ENCODE assay signal across 8 cellular contexts in the genomic region with DNA sequence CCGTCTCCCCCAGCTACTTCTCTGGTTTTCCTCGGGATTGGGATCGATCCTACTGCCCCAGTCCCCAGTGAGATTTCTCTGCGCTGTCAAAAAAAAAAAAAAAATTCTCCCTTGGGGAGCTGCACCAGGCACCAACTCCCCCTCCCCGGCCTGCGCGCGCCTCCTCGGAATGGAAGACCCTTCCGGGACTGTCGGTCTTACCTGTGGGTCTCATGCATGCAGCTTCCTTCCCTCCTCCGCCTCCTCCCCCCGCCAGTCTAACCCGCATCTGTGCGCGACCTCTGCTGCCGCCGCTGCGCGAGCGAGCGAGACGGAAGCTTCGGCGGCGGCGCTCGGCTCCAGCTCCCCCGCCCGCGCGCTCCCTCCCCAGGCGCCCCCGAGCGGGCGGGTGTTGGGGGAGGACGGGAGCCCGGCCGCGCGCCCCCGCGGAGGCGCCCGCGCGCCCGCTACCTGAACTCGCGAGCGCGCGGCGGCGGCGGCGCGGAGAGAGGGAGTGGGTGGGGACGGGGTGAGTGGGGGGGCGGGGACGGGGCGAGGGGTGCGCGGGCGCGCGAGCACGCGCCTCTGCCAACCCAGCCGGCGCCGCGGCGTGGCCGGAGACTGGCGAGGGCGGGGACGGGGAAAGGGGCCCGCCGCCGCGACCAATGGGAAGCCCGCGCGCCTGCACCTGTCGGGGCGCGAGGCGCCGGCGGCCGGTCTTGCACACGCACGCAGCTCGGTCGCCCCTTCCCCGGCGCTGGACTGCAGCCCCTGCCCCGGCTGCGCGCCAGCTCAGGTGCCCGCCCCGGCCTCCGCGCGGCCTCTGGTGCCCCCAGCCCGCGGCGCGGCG. TPM values are rescaled to one million over a fixed set of nuclear protein-coding genes. Genes with fewer than 3 reads are reported as not detected.
DNase-seq lines count a peak whose midpoint lies in the region; ATAC-seq, FAIRE-seq and TF ChIP-seq lines count a peak whose summit lies in the region.

A gene with protein sequence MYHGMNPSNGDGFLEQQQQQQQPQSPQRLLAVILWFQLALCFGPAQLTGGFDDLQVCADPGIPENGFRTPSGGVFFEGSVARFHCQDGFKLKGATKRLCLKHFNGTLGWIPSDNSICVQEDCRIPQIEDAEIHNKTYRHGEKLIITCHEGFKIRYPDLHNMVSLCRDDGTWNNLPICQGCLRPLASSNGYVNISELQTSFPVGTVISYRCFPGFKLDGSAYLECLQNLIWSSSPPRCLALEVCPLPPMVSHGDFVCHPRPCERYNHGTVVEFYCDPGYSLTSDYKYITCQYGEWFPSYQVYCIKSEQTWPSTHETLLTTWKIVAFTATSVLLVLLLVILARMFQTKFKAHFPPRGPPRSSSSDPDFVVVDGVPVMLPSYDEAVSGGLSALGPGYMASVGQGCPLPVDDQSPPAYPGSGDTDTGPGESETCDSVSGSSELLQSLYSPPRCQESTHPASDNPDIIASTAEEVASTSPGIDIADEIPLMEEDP (minus strand): TSS at position 321 of the 829 bp plus-strand sequence. CDS start 751 bp downstream, outside the sequence.

- no peaks in the 10 kb centered on the region for H3K9me3 Mint-ChIP-seq in activated B cell treated with CpG ODN at 0.5 μM for 24 hours

- no peak for DNase-seq in AG04450 (ENCODE audit: low read depth, low spot score)
- DNase-seq in NCI-H1436 (lab: John Stamatoyannopoulos, UW): peak; percentile 94
- peak; percentile 21 for DNase-seq in activated B cell treated with CpG ODN at 0.5 μM for 24 hours
- DNase-seq in bronchial epithelial cell (ENCODE audit: low read depth): no peak
- DNase-seq in HepG2 (ENCODE audit: low spot score): no peak
- peak; percentile 73 for DNase-seq in stimulated activated CD4-positive, alpha-beta T cell treated with anti-CD3 and anti-CD28 coated beads, Interleukin-2, amount 100 ng/mL, for 4 hours (ENCODE audit: low read depth)

- peaks cover 18% of the 10 kb centered on the region for H3K4me1 Mint-ChIP-seq in activated B cell treated with CpG ODN at 0.5 μM for 24 hours

- no peak for TF ChIP-seq CTCF in AG04450 (IDR thresholded peaks at IDR 0.05; ENCODE audit: low read depth, low read length)
- TF ChIP-seq CTCF in activated B cell treated with CpG ODN at 0.5 μM for 24 hours (IDR thresholded peaks at IDR 0.05): no peak
- TF ChIP-seq CTCF in bronchial epithelial cell (IDR thresholded peaks at IDR 0.05; ENCODE audit: insufficient read depth, low read length, severe bottlenecking): no peak
- TF ChIP-seq CTCF in HepG2 (CRISPR knock-in tag; IDR thresholded peaks at IDR 0.05): no peak

- CTCF ChIA-PET in AG04450 (lab: Charles Lee): interaction anchor here (0.9 to 3.9 kb wide), 2 partner anchors 231 to 240 kb away, joined by 3 to 17 read pairs; no protein-coding TSS in a partner anchor
- CTCF ChIA-PET in activated B cell treated with CpG ODN at 0.5 μM for 24 hours (lab: Charles Lee): interaction anchor here (0.8 to 1.3 kb wide), 2 partner anchors 9 to 230 kb away, joined by 3 to 4 read pairs; no protein-coding TSS in a partner anchor
- CTCF ChIA-PET in HepG2 (lab: Yijun Ruan, JAX; ENCODE audit: low intra/inter-chr PET ratio, low total read pairs): no interaction called here

- H3K4me3 ChIP-seq in AG04450 (ENCODE audit: low read depth, low read length): peak within 1 kb of the TSS; percentile 40
- peak within 1 kb of the TSS; percentile 37 for H3K4me3 ChIP-seq in bronchial epithelial cell (ENCODE audit: low read depth, low read length)
- peak within 1 kb of the TSS; percentile 40 to 64 (median 43); a peak in 5 of 6 replicates for H3K4me3 ChIP-seq in HepG2 (replicated peaks in 1 of 3; ENCODE audit: insufficient read depth in 1 of 3, low read depth in 2 of 3, low read length in 3 of 3)

- no peaks in the 10 kb centered on the region; the same call in 1 of the 2 replicates for H3K9me3 ChIP-seq in AG04450 (ENCODE audit: control insufficient read depth, insufficient read depth, low read length)
- no peaks in the 10 kb centered on the region for H3K9me3 ChIP-seq in HepG2 (ENCODE audit: low read length)

- no peaks in the 10 kb centered on the region for H3K36me3 Mint-ChIP-seq in activated B cell treated with CpG ODN at 0.5 μM for 24 hours (ENCODE audit: low read depth)

- no peak for TF ChIP-seq EP300 in HepG2 (IDR thresholded peaks at IDR 0.05; ENCODE audit: low read depth in 2 of 2, low read length in 2 of 2)
- TF ChIP-seq EP300 in HepG2 (CRISPR knock-in tag; IDR thresholded peaks at IDR 0.05; ENCODE audit: borderline replicate concordance): no peak

- 35% methylated on average over 5 of the region's 111 CpGs for WGBS in HepG2 (ENCODE audit: low lambda C conversion rate)

- no peaks in the 10 kb centered on the region for H4K20me1 ChIP-seq in HepG2 (ENCODE audit: insufficient read depth, low read length)

- H3K4me2 ChIP-seq in HepG2 (ENCODE audit: low read depth, low read length): peak within 1 kb of the TSS; percentile 67

- ATAC-seq in GM19395 (IDR thresholded peaks at IDR 0.05; ENCODE audit: unreplicated experiment): peak; percentile 63
- ATAC-seq in activated B cell treated with CpG ODN at 0.5 μM for 24 hours (ENCODE audit: low read depth): peak; percentile 66
- peak; percentile 76 for ATAC-seq in HepG2
- ATAC-seq in GM18517 (IDR thresholded peaks at IDR 0.05; ENCODE audit: unreplicated experiment): no peak

- peaks cover 51% of the 10 kb centered on the region for H3K27me3 Mint-ChIP-seq in activated B cell treated with CpG ODN at 0.5 μM for 24 hours

- no peaks in the 10 kb centered on the region for H3K79me2 ChIP-seq in HepG2 (ENCODE audit: insufficient read depth, low read length)

- POLR2A ChIA-PET in AG04450 (lab: Yijun Ruan, JAX): interaction anchor here (0.7 kb wide), 2 partner anchors 238 to 651 kb away, joined by 3 to 5 read pairs; no protein-coding TSS in a partner anchor
- POLR2A ChIA-PET in activated B cell treated with CpG ODN at 0.5 μM for 24 hours (lab: Charles Lee): no interaction called here
- POLR2A ChIA-PET in HepG2 (lab: Yijun Ruan, JAX): no interaction called here

- H3K36me3 ChIP-seq in bronchial epithelial cell (ENCODE audit: control insufficient read depth, insufficient read depth, low read length): no peaks in the 10 kb centered on the region
- H3K36me3 ChIP-seq in HepG2 (replicated peaks in 1 of 2; ENCODE audit: control insufficient read depth in 1 of 2, insufficient read depth in 2 of 2, low read length in 2 of 2): no peaks in the 10 kb centered on the region

- no peak within 1 kb of the TSS for H3K27ac ChIP-seq in AG04450 (ENCODE audit: low read depth, low read length)
- H3K27ac ChIP-seq in HepG2 (ENCODE audit: extremely low read length, insufficient read depth, low read length): no peak within 1 kb of the TSS

- no peak within 1 kb of the TSS for H3K27ac Mint-ChIP-seq in activated B cell treated with CpG ODN at 0.5 μM for 24 hours

- TF ChIP-seq RAD21 in HepG2 (CRISPR knock-in tag; IDR thresholded peaks at IDR 0.05): no peak

- no peaks in the 10 kb centered on the region for H3K4me1 ChIP-seq in HepG2 (ENCODE audit: insufficient read depth, low read length)

- no peak within 1 kb of the TSS for H3K9ac ChIP-seq in HepG2 (ENCODE audit: insufficient read depth, low read depth, low read length)

- in situ Hi-C loops in HepG2 (cut with HindIII; ENCODE audit: extremely low pct_ligation_motif_present, low pct_unique_long_range_greater_than_20kb): no loop called here

- H3K4me3 Mint-ChIP-seq in activated B cell treated with CpG ODN at 0.5 μM for 24 hours: peak within 1 kb of the TSS; percentile 81

- TF ChIP-seq POLR2A in HepG2 (IDR thresholded peaks at IDR 0.05; ENCODE audit: insufficient read depth in 1 of 2, low read depth in 2 of 2, low read length in 2 of 2): no peak

- no peak for FAIRE-seq in bronchial epithelial cell (lab: Jason Lieb, UNC)
- FAIRE-seq in HepG2 (lab: Jason Lieb, UNC): no peak

- intact Hi-C loops in activated B cell treated with CpG ODN at 0.5 μM for 24 hours (cut with micrococcal nuclease): loop anchor here (10.0 kb wide), 1 partner anchor 229 kb away; no protein-coding TSS in a partner anchor
- intact Hi-C loops in HepG2 (cut with micrococcal nuclease; ENCODE audit: unreplicated experiment): no loop called here

- H2AFZ ChIP-seq in HepG2 (ENCODE audit: low read length): no peak within 1 kb of the TSS

- H3K27me3 ChIP-seq in AG04450 (ENCODE audit: control insufficient read depth, insufficient read depth, low read length): peaks cover 58% of the 10 kb centered on the region
- H3K27me3 ChIP-seq in bronchial epithelial cell (ENCODE audit: control insufficient read depth, insufficient read depth, low read length): peaks cover 21% of the 10 kb centered on the region
- H3K27me3 ChIP-seq in HepG2 (ENCODE audit: control insufficient read depth in 1 of 2, insufficient read depth in 2 of 2, low read length in 2 of 2): peaks cover 4 to 34% of the 10 kb centered on the region in 2 experiments; a peak in 4 of 5 replicates

- no TSS peak for BruUV-seq in HepG2 (replicated peaks; lab: Mats Ljungman, UMichigan)

RNA-seq across cellular contexts. Expression of the gene that starts here (rescaled TPM):
- polyA plus RNA-seq in AG04450 (2011; rRNA removed) (0.12 and 0.29 TPM in 2 replicates), HepG2 (2011; rRNA removed) (not detected in 2 replicates)
- polyA minus RNA-seq in AG04450 (2011; rRNA and poly(A)+ RNA removed): 0.13 and 0.69 TPM in 2 replicates
- total RNA-seq in activated B cell treated with CpG ODN at 0.5 μM for 24 hours (not detected in 2 replicates), bronchial epithelial cell (0.79 and 3.1 TPM in 2 replicates), HepG2 (2016; rRNA removed; fragmentation: Illumina TruSeq; extraction: Trizol) (not detected in 2 replicates)
- total RNA-seq in HepG2 (2016; cell fraction: cytosol; rRNA removed; fragmentation: Illumina TruSeq; extraction: Trizol; ENCODE audit: low read depth): not detected in 2 replicates
- not detected in 2 replicates for total RNA-seq in HepG2 (2016; cell fraction: insoluble cytoplasmic fraction; rRNA removed; fragmentation: Illumina TruSeq; extraction: Trizol)
- not detected in 2 replicates for total RNA-seq in HepG2 (2016; cell fraction: membrane; rRNA removed; fragmentation: Illumina TruSeq; extraction: Trizol)
- not detected in 2 replicates for total RNA-seq in HepG2 (2016; cell fraction: nucleus; rRNA removed; fragmentation: Illumina TruSeq; extraction: Trizol)
- not detected in 2 replicates for polyA plus RNA-seq in HepG2 (2011; cell fraction: cytosol; rRNA removed)
- not detected in 2 replicates for polyA plus RNA-seq in HepG2 (2011; cell fraction: nucleus; rRNA removed)
- polyA plus RNA-seq in HepG2 (2012): not detected in 2 replicates
- polyA plus RNA-seq in HepG2 (2016; cell fraction: cytosol; fragmentation: Illumina TruSeq; extraction: Trizol; ENCODE audit: low read depth): not detected in 2 replicates
- polyA plus RNA-seq in HepG2 (2016; cell fraction: insoluble cytoplasmic fraction; fragmentation: Illumina TruSeq; extraction: Trizol; ENCODE audit: low read depth): not detected in 2 replicates
- not detected in 2 replicates for polyA plus RNA-seq in HepG2 (2016; cell fraction: membrane; fragmentation: Illumina TruSeq; extraction: Trizol; ENCODE audit: low read depth)
- polyA plus RNA-seq in HepG2 (2016; cell fraction: nucleus; fragmentation: Illumina TruSeq; extraction: Trizol; ENCODE audit: insufficient read depth, low read depth): not detected in 2 replicates
- polyA minus RNA-seq in HepG2 (2011; rRNA and poly(A)+ RNA removed; ENCODE audit: low replicate concordance): not detected in 2 replicates
- not detected in 2 replicates for polyA minus RNA-seq in HepG2 (2011; cell fraction: cytosol; rRNA and poly(A)+ RNA removed)
- polyA minus RNA-seq in HepG2 (2011; cell fraction: nucleus; rRNA and poly(A)+ RNA removed): not detected in 2 replicates

Comparison
In these comparisons a context has a peak if more than half of its experiments do, and no peak if none do; other contexts are left out.
1. Peak in DNase-seq and ATAC-seq in activated B cell treated with CpG ODN at 0.5 μM for 24 hours; RNA of the gene not detected or under 1 TPM.
2. Peak in ATAC-seq, H3K4me3 ChIP-seq and H3K4me2 ChIP-seq in HepG2; RNA of the gene not detected or under 1 TPM.
3. DNase-seq: peak in NCI-H1436 (single experiment) and stimulated activated CD4-positive, alpha-beta T cell treated with anti-CD3 and anti-CD28 coated beads, Interleukin-2, amount 100 ng/mL, for 4 hours (single experiment); none in AG04450 (single experiment), bronchial epithelial cell (single experiment) and HepG2 (single experiment).
4. Peak in every context shown above with its lines, with median percentiles within 50 percentile points of each other: H3K4me3 ChIP-seq.